Comparison of ENCODE assay signal across 8 cellular contexts in the genomic region with DNA sequence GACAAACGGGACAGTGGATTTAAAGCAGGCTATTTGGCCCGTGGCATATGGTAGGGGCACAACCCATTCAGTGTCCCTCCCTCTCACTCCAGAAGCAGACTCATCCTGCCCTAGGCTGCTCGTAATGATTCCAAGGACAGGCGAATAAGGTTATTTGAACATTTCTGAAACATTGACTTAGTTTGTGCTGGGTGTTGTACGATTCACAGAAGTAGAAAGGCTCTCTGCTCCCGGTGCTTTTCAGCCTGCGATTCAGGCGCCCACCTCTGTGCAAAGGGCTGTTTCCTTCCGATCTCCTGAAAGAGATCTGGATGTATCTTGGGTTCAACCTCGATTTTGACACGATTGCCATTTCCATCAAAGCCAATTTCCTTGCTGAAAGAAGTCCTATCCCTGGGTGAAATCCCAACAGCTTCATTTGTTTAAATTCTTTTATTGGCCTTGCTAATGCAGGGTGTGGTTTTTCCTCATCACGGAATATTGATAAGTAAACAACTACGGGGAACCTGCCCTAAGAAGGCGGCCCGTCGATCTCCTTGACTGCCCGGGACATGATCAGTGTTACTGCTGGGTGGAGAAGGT. TPM values are rescaled to one million over a fixed set of nuclear protein-coding genes. Genes with fewer than 3 reads are reported as not detected.
DNase-seq lines count a peak whose midpoint lies in the region; ATAC-seq lines count a peak whose summit lies in the region.

No MANE protein-coding gene starts in this region.

- peaks cover 56% of the 10 kb centered on the region for H3K27me3 Mint-ChIP-seq in stimulated activated naive CD8-positive, alpha-beta T cell treated with anti-CD3 and anti-CD28 coated beads, Interleukin-15, Interleukin-2, amounts not matched to agents 100 ng/mL and 50 ng/mL, for 24 hours
- peaks cover 54% of the 10 kb centered on the region for H3K27me3 Mint-ChIP-seq in activated T-helper 1 cell treated with anti-CD3 and anti-CD28 coated beads, Interleukin-12 subunit alpha, Interleukin-12 subunit beta, Interleukin-2, Interleukin-4 antibody, amounts not matched to agents 30 ng/mL and 10 ng/mL and 1 ng/mL, durations not matched to agents 14 hours and 24 hours and 36 hours (ENCODE audit: insufficient read depth)
- H3K27me3 Mint-ChIP-seq in stimulated activated memory B cell treated with anti-CD40 and anti-IgM and Interleukin-4, amounts not matched to agents 10 μg/mL and 1 μg/mL and 100 μg/mL, for 72 hours = peaks cover 21% of the 10 kb centered on the region

- H3K4me1 Mint-ChIP-seq in stimulated activated naive CD8-positive, alpha-beta T cell treated with anti-CD3 and anti-CD28 coated beads, Interleukin-15, Interleukin-2, amounts not matched to agents 100 ng/mL and 50 ng/mL, for 24 hours (ENCODE audit: low read depth) = peaks cover 16% of the 10 kb centered on the region
- H3K4me1 Mint-ChIP-seq in activated T-helper 1 cell treated with anti-CD3 and anti-CD28 coated beads, Interleukin-12 subunit alpha, Interleukin-12 subunit beta, Interleukin-2, Interleukin-4 antibody, amounts not matched to agents 30 ng/mL and 10 ng/mL and 1 ng/mL, durations not matched to agents 14 hours and 24 hours and 36 hours (ENCODE audit: low read depth) = peaks cover 16% of the 10 kb centered on the region
- H3K4me1 Mint-ChIP-seq in stimulated activated memory B cell treated with anti-CD40 and anti-IgM and Interleukin-4, amounts not matched to agents 10 μg/mL and 1 μg/mL and 100 μg/mL, for 72 hours = peaks cover 5% of the 10 kb centered on the region

- no peaks in the 10 kb centered on the region for H3K36me3 Mint-ChIP-seq in stimulated activated naive CD8-positive, alpha-beta T cell treated with anti-CD3 and anti-CD28 coated beads, Interleukin-15, Interleukin-2, amounts not matched to agents 100 ng/mL and 50 ng/mL, for 24 hours (ENCODE audit: low read depth)
- peaks cover 2% of the 10 kb centered on the region for H3K36me3 Mint-ChIP-seq in activated T-helper 1 cell treated with anti-CD3 and anti-CD28 coated beads, Interleukin-12 subunit alpha, Interleukin-12 subunit beta, Interleukin-2, Interleukin-4 antibody, amounts not matched to agents 30 ng/mL and 10 ng/mL and 1 ng/mL, durations not matched to agents 14 hours and 24 hours and 36 hours (ENCODE audit: low read depth)
- H3K36me3 Mint-ChIP-seq in stimulated activated memory B cell treated with anti-CD40 and anti-IgM and Interleukin-4, amounts not matched to agents 10 μg/mL and 1 μg/mL and 100 μg/mL, for 72 hours = peaks cover 5% of the 10 kb centered on the region

- peak overlapping the region; percentile 81 for H3K4me3 Mint-ChIP-seq in stimulated activated naive CD8-positive, alpha-beta T cell treated with anti-CD3 and anti-CD28 coated beads, Interleukin-15, Interleukin-2, amounts not matched to agents 100 ng/mL and 50 ng/mL, for 24 hours
- H3K4me3 Mint-ChIP-seq in activated T-helper 1 cell treated with anti-CD3 and anti-CD28 coated beads, Interleukin-12 subunit alpha, Interleukin-12 subunit beta, Interleukin-2, Interleukin-4 antibody, amounts not matched to agents 30 ng/mL and 10 ng/mL and 1 ng/mL, durations not matched to agents 14 hours and 24 hours and 36 hours = peak overlapping the region; percentile 87
- H3K4me3 Mint-ChIP-seq in stimulated activated memory B cell treated with anti-CD40 and anti-IgM and Interleukin-4, amounts not matched to agents 10 μg/mL and 1 μg/mL and 100 μg/mL, for 72 hours = peak overlapping the region; percentile 81

- ATAC-seq in stimulated activated naive CD8-positive, alpha-beta T cell treated with anti-CD3 and anti-CD28 coated beads, Interleukin-15, Interleukin-2, amounts not matched to agents 100 U/mL and 50 U/mL, for 24 hours = no peak
- ATAC-seq in stimulated activated memory B cell treated with anti-CD40 and anti-IgM and Interleukin-4, amounts not matched to agents 10 μg/mL and 1 μg/mL and 100 μg/mL, for 72 hours = no peak
- ATAC-seq in HG02852 (IDR thresholded peaks at IDR 0.05; ENCODE audit: unreplicated experiment) = no peak
- ATAC-seq in GM21528 (IDR thresholded peaks at IDR 0.05; ENCODE audit: low FRiP score, unreplicated experiment) = no peak

- peak overlapping the region; percentile 80; the same call in 1 of the 2 replicates for H3K4me3 ChIP-seq in iPS-18c (ENCODE audit: insufficient read depth, low read depth, low read length)

- H3K9me3 ChIP-seq in iPS-18c (ENCODE audit: control insufficient read depth, insufficient read depth, low read length) = no peaks in the 10 kb centered on the region

- peak overlapping the region; percentile 73 for H3K27ac Mint-ChIP-seq in stimulated activated naive CD8-positive, alpha-beta T cell treated with anti-CD3 and anti-CD28 coated beads, Interleukin-15, Interleukin-2, amounts not matched to agents 100 ng/mL and 50 ng/mL, for 24 hours
- peak overlapping the region; percentile 82 for H3K27ac Mint-ChIP-seq in activated T-helper 1 cell treated with anti-CD3 and anti-CD28 coated beads, Interleukin-12 subunit alpha, Interleukin-12 subunit beta, Interleukin-2, Interleukin-4 antibody, amounts not matched to agents 30 ng/mL and 10 ng/mL and 1 ng/mL, durations not matched to agents 14 hours and 24 hours and 36 hours
- H3K27ac Mint-ChIP-seq in stimulated activated memory B cell treated with anti-CD40 and anti-IgM and Interleukin-4, amounts not matched to agents 10 μg/mL and 1 μg/mL and 100 μg/mL, for 72 hours = peak overlapping the region; percentile 80

- no peak for DNase-seq in stimulated activated naive CD8-positive, alpha-beta T cell treated with anti-CD3 and anti-CD28 coated beads, Interleukin-15, Interleukin-2, amounts not matched to agents 100 U/mL and 50 U/mL, for 24 hours
- no peak for DNase-seq in activated T-helper 1 cell treated with anti-CD3 and anti-CD28 coated beads, Interleukin-12 subunit alpha, Interleukin-12 subunit beta, Interleukin-2, Interleukin-4 antibody, amounts not matched to agents 30 ng/mL and 10 ng/mL and 1 ng/mL, durations not matched to agents 14 hours and 24 hours and 36 hours (ENCODE audit: low spot score)
- DNase-seq in NOMO-1 treated with dmso at 0.1 percent for 144 hours (lab: John Stamatoyannopoulos, UW; ENCODE audit: unreplicated experiment) = no peak

- intact Hi-C loops in activated T-helper 1 cell treated with anti-CD3 and anti-CD28 coated beads, Interleukin-12 subunit alpha, Interleukin-12 subunit beta, Interleukin-2, Interleukin-4 antibody, amounts not matched to agents 30 ng/mL and 10 ng/mL and 1 ng/mL, durations not matched to agents 14 hours and 24 hours and 36 hours (cut with micrococcal nuclease) = loop anchor here (1.0 to 10.0 kb wide), 8 partner anchors 100 to 1357 kb away; partner anchors contain the start of gene POU2AF1

- no peaks in the 10 kb centered on the region for H3K9me3 Mint-ChIP-seq in stimulated activated naive CD8-positive, alpha-beta T cell treated with anti-CD3 and anti-CD28 coated beads, Interleukin-15, Interleukin-2, amounts not matched to agents 100 ng/mL and 50 ng/mL, for 24 hours
- H3K9me3 Mint-ChIP-seq in activated T-helper 1 cell treated with anti-CD3 and anti-CD28 coated beads, Interleukin-12 subunit alpha, Interleukin-12 subunit beta, Interleukin-2, Interleukin-4 antibody, amounts not matched to agents 30 ng/mL and 10 ng/mL and 1 ng/mL, durations not matched to agents 14 hours and 24 hours and 36 hours = no peaks in the 10 kb centered on the region
- H3K9me3 Mint-ChIP-seq in stimulated activated memory B cell treated with anti-CD40 and anti-IgM and Interleukin-4, amounts not matched to agents 10 μg/mL and 1 μg/mL and 100 μg/mL, for 72 hours = no peaks in the 10 kb centered on the region

RNA-seq across cellular contexts. Expression of gene ZC3H12C, which starts 1.1 kb away (rescaled TPM):
- 5.7 and 6.2 TPM in 2 replicates for total RNA-seq in activated T-helper 1 cell treated with anti-CD3 and anti-CD28 coated beads, Interleukin-12 subunit alpha, Interleukin-12 subunit beta, Interleukin-2, Interleukin-4 antibody, amounts not matched to agents 30 ng/mL and 10 ng/mL and 1 ng/mL, durations not matched to agents 14 hours and 24 hours and 36 hours
